ENCODE assay signal across 10 cellular contexts in the genomic region with DNA sequence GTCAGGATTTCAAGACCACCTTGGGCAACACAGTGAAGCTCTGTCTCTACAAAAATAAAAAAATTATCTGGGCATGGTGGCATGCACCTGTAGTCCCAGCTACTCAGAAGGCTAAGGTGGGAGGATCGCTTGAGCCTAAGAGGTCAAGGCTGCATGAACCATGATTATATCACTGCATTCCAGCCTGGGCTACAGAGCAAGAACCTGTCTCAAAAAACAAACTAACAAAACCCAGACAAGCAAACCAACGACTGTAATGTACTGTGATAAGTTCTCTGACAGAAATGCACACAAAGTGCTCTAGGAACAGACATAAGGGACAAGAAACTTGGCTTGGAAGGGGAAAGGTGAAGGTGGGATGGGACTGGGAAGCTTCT.
"Had no signal": no experiment of that assay in that cellular context is flagged by ENCODE, and none has a peak within 500 bp of the region (broad histone marks: within the 10 kb centered on the region; RNA-seq: fewer than 3 reads in every experiment).

No MANE protein-coding gene starts in this region.

- H3K4me1 ChIP-seq: right atrium auricular region had no signal

- ATAC-seq: left cardiac atrium; stimulated activated naive B cell treated with anti-CD40 and anti-IgM and Interleukin-4, amounts not matched to agents 10 μg/mL and 1 μg/mL and 100 μg/mL, for 72 hours had no signal

- H3K27ac ChIP-seq: right atrium auricular region had no signal

- H3K9me3 ChIP-seq: right atrium auricular region had no signal

- H3K4me3 ChIP-seq: right atrium auricular region had no signal

- FAIRE-seq: TTC549 had no signal

- H3K36me3 ChIP-seq: right atrium auricular region had no signal

- H3K27me3 ChIP-seq: right atrium auricular region had no signal

- DNase-seq: activated CD4-positive, alpha-beta T cell treated with anti-CD3 and anti-CD28 coated beads, Interleukin-2, amount 50 U/mL, for 1 hour; activated CD4-positive, CD25-positive, alpha-beta regulatory T cell; erythroblast; immature natural killer cell; left cardiac atrium; stimulated activated CD4-positive, alpha-beta T cell treated with anti-CD3 and anti-CD28 coated beads, Interleukin-2, amount 100 ng/mL, for 24 hours; stimulated activated naive B cell treated with anti-CD40 and anti-IgM and Interleukin-4, amounts not matched to agents 10 μg/mL and 1 μg/mL and 100 μg/mL, for 72 hours; T-helper 2 cell had no signal
